In the genomic region with DNA sequence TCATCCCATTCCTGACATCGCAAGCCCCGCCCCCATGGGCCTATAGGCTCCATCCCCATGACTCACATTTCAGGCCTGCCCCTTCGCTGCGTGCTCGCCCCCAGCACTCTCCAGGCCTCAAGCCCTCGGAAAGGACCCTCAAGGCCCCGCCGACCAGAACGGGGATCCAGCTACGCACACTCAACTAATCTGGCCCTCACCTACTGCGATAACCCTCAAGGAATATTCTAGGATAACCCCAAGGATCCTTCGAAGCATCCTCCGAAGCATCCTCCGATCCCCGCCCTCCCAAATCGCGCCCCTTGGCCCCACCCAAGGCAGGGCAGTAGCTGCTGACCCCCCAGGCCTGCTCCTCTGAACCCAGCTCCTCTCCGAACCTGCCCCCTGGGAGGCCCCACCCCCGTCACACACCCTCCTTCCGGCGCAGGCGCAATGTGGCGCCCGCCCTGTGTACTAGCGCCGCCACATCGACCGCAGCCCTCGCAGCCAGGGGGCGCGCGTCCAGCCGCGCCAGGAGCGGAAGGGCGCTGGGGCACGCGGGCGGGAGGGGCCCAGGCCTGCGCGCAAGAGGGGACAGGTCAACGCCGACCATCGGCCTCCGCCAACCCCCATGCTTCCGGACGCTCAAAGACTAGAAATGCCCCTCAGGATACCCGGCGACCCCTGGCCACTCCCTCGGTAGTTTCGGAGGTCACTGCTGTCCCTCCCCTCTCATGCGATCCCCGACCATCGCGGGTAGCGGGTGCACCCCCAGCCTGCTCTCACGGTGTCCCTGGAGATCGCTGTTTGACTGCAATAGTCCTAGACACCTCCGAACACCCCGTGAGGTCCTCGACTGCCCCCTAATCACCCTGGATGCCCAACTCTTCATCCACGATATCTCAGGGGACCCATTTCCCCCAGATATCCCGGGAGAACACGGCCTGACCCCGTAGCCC, we compare ENCODE assay signal across 6 cellular contexts. TPM values are rescaled to one million over a fixed set of nuclear protein-coding genes. Genes with fewer than 3 reads are reported as not detected.
DNase-seq lines count a peak whose midpoint lies in the region; ATAC-seq and TF ChIP-seq lines count a peak whose summit lies in the region.

No MANE protein-coding gene starts in this region.

- WGBS in lung, 2 donors = 3 to 41% methylated on average over 39 to 65 of the region's 65 CpGs

- TF ChIP-seq POLR2A in GM18505 (IDR thresholded peaks at IDR 0.05; ENCODE audit: borderline replicate concordance, extremely low read depth, insufficient read depth, insufficient read length) = no peak

- no peaks in the 10 kb centered on the region for H3K9me3 ChIP-seq in lung (ENCODE audit: control insufficient read depth in 2 of 2, insufficient read depth in 1 of 2, low read length in 1 of 2)
- peaks cover 0 to 2% of the 10 kb centered on the region in 2 donors for H3K9me3 ChIP-seq in stomach smooth muscle (ENCODE audit: control insufficient read depth in 2 of 2, low read length in 2 of 2)

- H3K36me3 ChIP-seq in lung (ENCODE audit: control insufficient read depth in 2 of 2, insufficient read depth in 2 of 2, low read length in 2 of 2) (no peaks in the 10 kb centered on the region), stomach smooth muscle (ENCODE audit: control insufficient read depth in 2 of 2, insufficient read depth in 2 of 2, low read length in 2 of 2) (no peaks in the 10 kb centered on the region)

- ATAC-seq in GM18505 (IDR thresholded peaks at IDR 0.05; ENCODE audit: unreplicated experiment) (peak; percentile 86), HG03521 (IDR thresholded peaks at IDR 0.05; ENCODE audit: unreplicated experiment) (peak; percentile 90), lung (ENCODE audit: insufficient read depth, low FRiP score) (peak; percentile 93)

- H3K27ac ChIP-seq in lung (ENCODE audit: low read depth in 1 of 2, low read length in 1 of 2) (peak overlapping the region; percentile 80 to 87), stomach smooth muscle (ENCODE audit: low read length) (peak overlapping the region; percentile 93)

- H3K4me1 ChIP-seq in lung (ENCODE audit: control insufficient read depth in 2 of 2, insufficient read depth in 2 of 2, low read length in 2 of 2) (no peaks in the 10 kb centered on the region), stomach smooth muscle (ENCODE audit: control insufficient read depth, insufficient read depth, low read length) (peaks cover 7% of the 10 kb centered on the region)

- H3K27me3 ChIP-seq in lung (ENCODE audit: control insufficient read depth, insufficient read depth) (no peaks in the 10 kb centered on the region), stomach smooth muscle (ENCODE audit: control insufficient read depth in 1 of 2, insufficient read depth in 2 of 2, low read length in 2 of 2) (peaks cover 0 to 5% of the 10 kb centered on the region in 2 donors)

- peak overlapping the region; percentile 89 to 93 for H3K9ac ChIP-seq in stomach smooth muscle (ENCODE audit: low read length in 2 of 2)

- TF ChIP-seq CTCF in lung (IDR thresholded peaks at IDR 0.05; ENCODE audit: control extremely low read depth, extremely low read depth) = peak; percentile 65

- H3K4me3 ChIP-seq in lung = no peak overlapping the region
- peak overlapping the region; percentile 50 to 71 for H3K4me3 ChIP-seq in stomach smooth muscle (ENCODE audit: low read length in 2 of 2)

- DNase-seq in RPMI8226 (peak; percentile 90), astrocyte of the hippocampus (ENCODE audit: low read depth, low spot score) (peak; percentile 91), lung (ENCODE audit: low spot score) (peak; percentile 89)

RNA-seq across cellular contexts. Expression of gene MAGIX, which starts 6.4 kb away (rescaled TPM):
- 10 to 100 TPM in 1 of 2 donors, 1 to 10 TPM in 1; 7.3 to 15.2 TPM for total RNA-seq in lung
- 10 to 100 TPM in 1 of 2 donors, 1 to 10 TPM in 1; 9.8 to 19.0 TPM for polyA plus RNA-seq in lung

RNA-seq across cellular contexts. Expression of gene PLP2, which starts 15.5 kb away (rescaled TPM):
- 100 to 1,000 TPM in 1 of 2 donors, 1 to 10 TPM in 1; 8.9 to 181 TPM for total RNA-seq in lung
- 100 to 1,000 TPM; 138 to 222 TPM for polyA plus RNA-seq in lung

RNA-seq across cellular contexts. Expression of gene PRICKLE3, which starts 30.0 kb away (rescaled TPM):
- total RNA-seq in lung = 10 to 100 TPM; 10.0 to 16.3 TPM
- polyA plus RNA-seq in lung = 10 to 100 TPM in 1 of 2 donors, 1 to 10 TPM in 1; 7.6 to 12.7 TPM

RNA-seq across cellular contexts. Expression of gene GPKOW, which starts 32.6 kb away (rescaled TPM):
- total RNA-seq in lung = 10 to 100 TPM; 18.1 to 23.1 TPM
- polyA plus RNA-seq in lung = 10 to 100 TPM in 1 of 2 donors, 1 to 10 TPM in 1; 9.1 to 20.6 TPM

RNA-seq across cellular contexts. Expression of gene SYP, which starts 43.8 kb away (rescaled TPM):
- 1 to 10 TPM; 3.2 to 5.6 TPM for total RNA-seq in lung
- polyA plus RNA-seq in lung = 1 to 10 TPM; 4.6 to 5.1 TPM
